Comparison of ENCODE assay signal across 8 cellular contexts in the genomic region with DNA sequence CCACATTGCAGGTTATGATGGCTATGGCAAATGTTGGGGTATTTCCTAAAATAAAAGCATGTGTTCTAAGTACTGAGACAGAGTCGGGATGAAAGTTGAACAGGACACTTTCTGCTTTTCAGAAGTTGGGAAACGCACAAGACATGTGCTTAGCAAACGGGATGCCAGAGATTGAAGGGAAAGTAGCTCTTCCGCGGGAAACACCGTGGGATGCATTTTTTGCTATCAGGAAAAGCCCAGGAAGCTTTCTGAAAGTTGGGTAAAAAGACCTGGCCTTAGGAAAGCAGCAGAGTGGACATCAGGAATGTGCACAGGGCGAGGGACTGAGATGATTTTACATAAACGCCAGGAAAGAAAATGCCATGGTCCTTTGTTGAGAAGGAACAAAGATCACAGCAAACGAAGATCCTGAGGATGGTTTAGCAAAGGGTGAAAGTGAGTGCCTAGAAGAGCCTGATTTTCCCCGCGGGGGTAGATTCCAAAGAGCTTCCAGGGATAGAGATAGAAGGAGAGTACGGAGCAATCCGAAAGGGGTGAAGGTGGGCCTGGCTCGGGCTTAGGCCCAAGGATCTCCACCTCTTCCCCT. TPM values are rescaled to one million over a fixed set of nuclear protein-coding genes. Genes with fewer than 3 reads are reported as not detected.
DNase-seq lines count a peak whose midpoint lies in the region; ATAC-seq and TF ChIP-seq lines count a peak whose summit lies in the region.

No MANE protein-coding gene starts in this region.

- H3K36me3 ChIP-seq in HUES48 (ENCODE audit: control insufficient read depth, insufficient read depth, low read length) (peaks cover 46% of the 10 kb centered on the region), mammary epithelial cell (ENCODE audit: insufficient read depth, low read length) (peaks cover 15% of the 10 kb centered on the region), mucosa of rectum (ENCODE audit: control insufficient read depth in 2 of 2, insufficient read depth in 2 of 2, low read length in 2 of 2) (peaks cover 0 to 2% of the 10 kb centered on the region in 2 donors)

- no peak for TF ChIP-seq CTCF in AG04450 (IDR thresholded peaks at IDR 0.05; ENCODE audit: low read depth, low read length)
- TF ChIP-seq CTCF in mammary epithelial cell (conservative IDR thresholded peaks at IDR 0.05 in 1 of 2, IDR thresholded peaks at IDR 0.05 in 1 of 2; ENCODE audit: extremely low read depth in 1 of 2, insufficient read depth in 1 of 2, low read depth in 1 of 2, low read length in 2 of 2), result no peak

- no peaks in the 10 kb centered on the region; the same call in 1 of the 2 replicates for H3K9me3 ChIP-seq in AG04450 (ENCODE audit: control insufficient read depth, insufficient read depth, low read length)
- no peaks in the 10 kb centered on the region for H3K9me3 ChIP-seq in HUES48 (ENCODE audit: control insufficient read depth, insufficient read depth, low read length)
- no peaks in the 10 kb centered on the region for H3K9me3 ChIP-seq in mammary epithelial cell (replicated peaks; ENCODE audit: insufficient read depth, low read length)
- no peaks in the 10 kb centered on the region for H3K9me3 ChIP-seq in mucosa of rectum (ENCODE audit: control insufficient read depth in 2 of 2, low read length in 2 of 2)

- in situ Hi-C loops in mammary epithelial cell (cut with MboI; ENCODE audit: low sequenced_read_pairs in 2 of 2), result no loop called here

- no peak for DNase-seq in AG04450 (ENCODE audit: low read depth, low spot score)
- DNase-seq in mammary epithelial cell, result peak; percentile 16
- DNase-seq in NCI-H1092 treated with DMSO at 0.1 percent for 48 hours (lab: John Stamatoyannopoulos, UW), result no peak
- no peak for DNase-seq in LoVo (ENCODE audit: low spot score)
- no peak for DNase-seq in NCI-H2107 treated with DMSO at 0.1 percent for 48 hours (lab: John Stamatoyannopoulos, UW; ENCODE audit: unreplicated experiment)

- no peak for ATAC-seq in GM18520 (IDR thresholded peaks at IDR 0.05; ENCODE audit: unreplicated experiment)

- H2AFZ ChIP-seq in mammary epithelial cell (ENCODE audit: low read depth, low read length), result peak overlapping the region; percentile 93

- H3K4me2 ChIP-seq in mammary epithelial cell (ENCODE audit: insufficient read depth, low read depth, low read length), result peak overlapping the region; percentile 85

- POLR2A ChIA-PET in AG04450 (lab: Yijun Ruan, JAX), result interaction anchor here (0.8 to 1.1 kb wide), 2 partner anchors 55 to 362 kb away, joined by 3 to 5 read pairs; no protein-coding TSS in a partner anchor

- H4K20me1 ChIP-seq in mammary epithelial cell (ENCODE audit: insufficient read depth, low read length), result no peaks in the 10 kb centered on the region

- peak overlapping the region; percentile 85 for H3K4me3 ChIP-seq in AG04450 (ENCODE audit: low read depth, low read length)
- peak overlapping the region; percentile 97 for H3K4me3 ChIP-seq in HUES48 (ENCODE audit: low read depth, low read length)
- peak overlapping the region; percentile 85 to 97 (median 89) for H3K4me3 ChIP-seq in mammary epithelial cell (replicated peaks in 1 of 3; ENCODE audit: insufficient read depth in 1 of 3, low read depth in 2 of 3, low read length in 3 of 3)
- peak overlapping the region; percentile 73 to 89 for H3K4me3 ChIP-seq in mucosa of rectum (ENCODE audit: low read length in 2 of 2)

- dilution Hi-C loops in mammary epithelial cell (cut with HindIII; ENCODE audit: low sequenced_read_pairs), result no loop called here

- H3K4me1 ChIP-seq in HUES48 (ENCODE audit: control insufficient read depth, insufficient read depth, low read length) (peaks cover 18% of the 10 kb centered on the region; the same call in 1 of the 2 replicates), mammary epithelial cell (ENCODE audit: insufficient read depth, low read length) (peaks cover 12% of the 10 kb centered on the region), mucosa of rectum (ENCODE audit: control insufficient read depth in 2 of 2, insufficient read depth in 2 of 2, low read length in 2 of 2) (peaks cover 9 to 21% of the 10 kb centered on the region in 2 donors)

- CTCF ChIA-PET in AG04450 (lab: Charles Lee), result interaction anchor here (3.0 kb wide), 1 partner anchor 249 kb away, joined by 24 read pairs; no protein-coding TSS in a partner anchor
- CTCF ChIA-PET in mammary epithelial cell (lab: Charles Lee; ENCODE audit: low non-redundant PET), result interaction anchor here (0.5 to 0.8 kb wide), 2 partner anchors 249 to 363 kb away, joined by 4 to 7 read pairs; no protein-coding TSS in a partner anchor

- peaks cover 58% of the 10 kb centered on the region for H3K79me2 ChIP-seq in mammary epithelial cell (ENCODE audit: insufficient read depth, low read length)

- intact Hi-C loops in mammary epithelial cell (cut with micrococcal nuclease), result no loop called here

- H3K9ac ChIP-seq in HUES48 (ENCODE audit: low read depth, low read length), result peak overlapping the region; percentile 96
- peak overlapping the region; percentile 92 for H3K9ac ChIP-seq in mammary epithelial cell (ENCODE audit: insufficient read depth, low read length)
- peak overlapping the region; percentile 56 to 67 for H3K9ac ChIP-seq in mucosa of rectum (ENCODE audit: low read depth in 1 of 2, low read length in 2 of 2)

- H3K27me3 ChIP-seq in AG04450 (ENCODE audit: control insufficient read depth, insufficient read depth, low read length) (no peaks in the 10 kb centered on the region), HUES48 (ENCODE audit: control insufficient read depth, insufficient read depth, low read length) (no peaks in the 10 kb centered on the region), mammary epithelial cell (ENCODE audit: insufficient read depth, low read length) (no peaks in the 10 kb centered on the region), mucosa of rectum (ENCODE audit: control insufficient read depth in 2 of 2, insufficient read depth in 2 of 2, low read length in 2 of 2) (no peaks in the 10 kb centered on the region)

- H3K27ac ChIP-seq in AG04450 (ENCODE audit: low read depth, low read length) (peak overlapping the region; percentile 21), HUES48 (ENCODE audit: low read depth, low read length) (peak overlapping the region; percentile 96), mammary epithelial cell (ENCODE audit: insufficient read depth, low read depth, low read length) (peak overlapping the region; percentile 64), mucosa of rectum (ENCODE audit: low read depth in 2 of 2, low read length in 2 of 2) (peak overlapping the region; percentile 38 to 56)

- 13% methylated on average over 8 of the region's 14 CpGs for WGBS in mammary epithelial cell (ENCODE audit: low coverage, missing lambda C conversion rate)

- no TSS peak for BruUV-seq in mammary epithelial cell (replicated peaks; lab: Mats Ljungman, UMichigan)

RNA-seq across cellular contexts. Expression of gene CDC25A, which starts 1.1 kb away (rescaled TPM):
- polyA plus RNA-seq in AG04450 (2011; rRNA removed) (1.6 and 2.1 TPM in 2 replicates), mammary epithelial cell (16.3 TPM)
- polyA minus RNA-seq in AG04450 (2011; rRNA and poly(A)+ RNA removed), result 2.9 and 3.6 TPM in 2 replicates
- 10 to 100 TPM in 1 of 2 donors, 1 to 10 TPM in 1; 7.3 to 17.8 TPM for total RNA-seq in mammary epithelial cell
- polyA minus RNA-seq in mammary epithelial cell, result 15.7 TPM

RNA-seq across cellular contexts. Expression of gene CAMP, which starts 36.2 kb away (rescaled TPM):
- polyA plus RNA-seq in AG04450 (2011; rRNA removed), result not detected in 2 replicates
- polyA minus RNA-seq in AG04450 (2011; rRNA and poly(A)+ RNA removed), result not detected in 2 replicates
- 1 to 10 TPM; 5.3 to 7.0 TPM for total RNA-seq in mammary epithelial cell
- 7.7 TPM for polyA plus RNA-seq in mammary epithelial cell
- polyA minus RNA-seq in mammary epithelial cell, result 4.4 TPM

RNA-seq across cellular contexts. Expression of gene ZNF589, which starts 53.8 kb away (rescaled TPM):
- polyA plus RNA-seq in AG04450 (2011; rRNA removed), result 3.3 TPM in 2 replicates
- 3.4 TPM in 2 replicates for polyA minus RNA-seq in AG04450 (2011; rRNA and poly(A)+ RNA removed)
- total RNA-seq in mammary epithelial cell, result 1 to 10 TPM; 8.8 to 9.2 TPM
- 7.1 TPM for polyA plus RNA-seq in mammary epithelial cell
- 2.9 TPM for polyA minus RNA-seq in mammary epithelial cell

Comparison
In these comparisons a context has a peak if more than half of its experiments do, and no peak if none do; other contexts are left out.
1. H3K27ac ChIP-seq: peak in every context shown above with its lines; median percentile 96 in HUES48; 64 in mammary epithelial cell; 47 in mucosa of rectum; 21 in AG04450.